In the genomic region with DNA sequence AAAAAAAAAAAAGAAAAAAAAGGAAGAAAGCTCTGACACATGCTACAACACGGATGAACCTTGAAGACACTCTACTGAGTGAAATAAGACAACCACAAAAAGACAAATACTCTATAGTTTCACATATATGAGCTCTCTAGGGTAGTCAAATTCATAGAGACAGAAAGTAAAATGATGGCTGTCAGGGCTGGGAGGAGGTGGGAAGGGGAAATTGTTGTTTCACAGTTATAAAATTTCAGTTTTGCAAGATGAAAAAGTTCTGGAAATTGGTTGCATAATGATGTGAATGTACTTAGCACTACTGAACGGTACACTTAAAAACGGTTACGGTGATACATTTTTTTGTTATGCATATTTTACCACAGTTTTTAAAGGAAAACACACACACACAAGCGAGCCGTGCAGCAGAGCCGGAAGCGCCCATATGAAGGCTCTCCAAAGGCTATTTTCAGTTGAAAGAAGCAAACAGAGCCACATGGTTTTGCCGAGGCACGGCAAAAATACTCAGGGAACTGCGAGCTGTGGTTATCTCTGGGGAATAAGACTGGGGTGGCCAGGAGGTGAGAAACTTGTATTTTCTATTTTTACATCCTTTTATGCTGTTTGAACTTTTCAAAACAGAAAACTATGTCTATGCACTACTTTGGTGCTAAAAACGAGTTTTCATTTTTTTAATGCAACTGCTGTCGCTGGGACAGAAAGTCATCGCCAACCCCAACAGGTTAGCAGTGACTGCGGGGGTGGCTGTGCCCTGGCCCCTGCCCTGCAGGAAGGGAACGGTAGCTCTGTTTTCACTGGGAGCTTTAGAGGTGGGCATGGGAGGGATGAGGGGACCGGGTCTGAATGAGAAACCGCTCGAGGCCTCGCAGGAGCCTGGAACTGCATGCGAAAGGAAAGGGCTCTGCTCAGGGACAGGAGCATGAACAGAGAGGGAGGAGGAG, we compare ENCODE assay signal across 8 cellular contexts.
DNase-seq lines count a peak whose midpoint lies in the region; ATAC-seq and TF ChIP-seq lines count a peak whose summit lies in the region.

No MANE protein-coding gene starts in this region.

- H3K27ac Mint-ChIP-seq in naive thymus-derived CD4-positive, alpha-beta T cell, result peak overlapping the region in 1 of 9 donors; percentile 32

- no peaks in the 10 kb centered on the region for H3K36me3 Mint-ChIP-seq in naive thymus-derived CD4-positive, alpha-beta T cell

- no peaks in the 10 kb centered on the region for H3K27me3 ChIP-seq in naive thymus-derived CD4-positive, alpha-beta T cell (ENCODE audit: control insufficient read depth in 2 of 2, insufficient read depth in 2 of 2, low read length in 2 of 2)

- peaks cover 0 to 6% (median 0%) of the 10 kb centered on the region in 7 donors for H3K4me1 Mint-ChIP-seq in naive thymus-derived CD4-positive, alpha-beta T cell

- H3K4me3 Mint-ChIP-seq in naive thymus-derived CD4-positive, alpha-beta T cell, result peak overlapping the region in 3 of 10 donors; percentile 2 to 55 (median 29)

- H3K27ac ChIP-seq in naive thymus-derived CD4-positive, alpha-beta T cell (ENCODE audit: low read depth, low read length), result no peak overlapping the region

- intact Hi-C loops in naive thymus-derived CD4-positive, alpha-beta T cell (cut with micrococcal nuclease), result no loop called here

- H3K27me3 Mint-ChIP-seq in naive thymus-derived CD4-positive, alpha-beta T cell, result no peaks in the 10 kb centered on the region

- ATAC-seq in GM18868 (IDR thresholded peaks at IDR 0.05; ENCODE audit: unreplicated experiment) (peak; percentile 81), HG02623 (IDR thresholded peaks at IDR 0.05; ENCODE audit: unreplicated experiment) (peak; percentile 64)
- ATAC-seq in naive thymus-derived CD4-positive, alpha-beta T cell, result peak; percentile 40

- H3K4me3 ChIP-seq in NB4 (ENCODE audit: low read depth, low read length), result peak overlapping the region; percentile 7
- no peak overlapping the region for H3K4me3 ChIP-seq in naive thymus-derived CD4-positive, alpha-beta T cell (ENCODE audit: low read length)

- DNase-seq in NB4 (ENCODE audit: low read depth), result peak; percentile 73
- DNase-seq in naive thymus-derived CD4-positive, alpha-beta T cell, result no peak
- no peak for DNase-seq in NCI-H146 treated with DMSO at 0.1 percent for 48 hours (lab: John Stamatoyannopoulos, UW; ENCODE audit: unreplicated experiment)
- DNase-seq in iPS-NIHi7 (ENCODE audit: extremely low spot score), result no peak
- DNase-seq in DMS114 treated with DMSO at 0.1 percent for 48 hours (lab: John Stamatoyannopoulos, UW; ENCODE audit: unreplicated experiment), result no peak
- DNase-seq in germinal center (ENCODE audit: low spot score), result no peak

- CTCF ChIA-PET in naive thymus-derived CD4-positive, alpha-beta T cell (lab: Charles Lee), result no interaction called here

- no peaks in the 10 kb centered on the region for H3K36me3 ChIP-seq in naive thymus-derived CD4-positive, alpha-beta T cell (ENCODE audit: control insufficient read depth in 2 of 3, insufficient read depth in 3 of 3, low read length in 3 of 3)

- POLR2A ChIA-PET in naive thymus-derived CD4-positive, alpha-beta T cell (lab: Charles Lee), result no interaction called here

- H3K9me3 Mint-ChIP-seq in naive thymus-derived CD4-positive, alpha-beta T cell, result no peaks in the 10 kb centered on the region

- TF ChIP-seq POLR2A in NB4 (IDR thresholded peaks at IDR 0.05; ENCODE audit: extremely low read depth, insufficient read length), result no peak

- TF ChIP-seq CTCF in NB4 (IDR thresholded peaks at IDR 0.05; ENCODE audit: low read depth, low read length), result no peak

- H3K9me3 ChIP-seq in naive thymus-derived CD4-positive, alpha-beta T cell (ENCODE audit: control insufficient read depth in 2 of 3, low read length in 3 of 3), result no peaks in the 10 kb centered on the region

- no peaks in the 10 kb centered on the region for H3K4me1 ChIP-seq in naive thymus-derived CD4-positive, alpha-beta T cell (ENCODE audit: control insufficient read depth in 2 of 2, insufficient read depth in 2 of 2, low read length in 2 of 2)
